25 cellular contexts compared by ENCODE assay signal in the genomic region with DNA sequence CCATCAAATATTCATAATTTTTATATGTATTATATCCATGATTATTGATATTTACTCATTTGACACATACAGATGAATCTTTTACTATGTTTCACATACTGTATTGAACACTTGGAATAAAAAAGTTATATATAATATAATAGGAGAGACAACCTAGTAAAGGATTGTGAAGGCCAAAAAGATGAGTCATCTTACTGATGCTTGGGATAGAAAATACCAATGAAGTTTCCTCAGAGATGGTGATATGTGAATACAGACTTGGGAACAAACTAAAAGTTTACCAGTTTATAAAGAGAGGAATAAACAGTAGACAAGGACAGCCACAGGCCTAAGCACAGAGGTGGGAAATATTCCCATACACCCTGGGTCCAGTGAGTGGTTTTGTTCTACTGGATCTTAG.
"Had no signal": no experiment of that assay in that cellular context is flagged by ENCODE, and none has a peak within 500 bp of the region (broad histone marks: within the 10 kb centered on the region; RNA-seq: fewer than 3 reads in every experiment).

No MANE protein-coding gene starts in this region.

- DNase-seq: activated CD4-positive, alpha-beta T cell treated with anti-CD3 and anti-CD28 coated beads, Interleukin-2, amount 10 ng/mL, durations not matched to agents 24 days and 14 days; activated CD8-positive, alpha-beta memory T cell treated with anti-CD3 and anti-CD28 coated beads, Interleukin-2, amount 10 ng/mL, durations not matched to agents 7 days and 5 days; activated CD8-positive, alpha-beta T cell treated with anti-CD3 and anti-CD28 coated beads for 36 hours; activated gamma-delta T cell; activated T-cell treated with anti-CD3 and anti-CD28 coated beads for 4 hours; cerebellar nuclear complex; effector CD8-positive, alpha-beta T cell; esophagus squamous epithelium; foreskin keratinocyte; left lung; midbrain; natural killer cell; spleen; stimulated activated CD4-positive, alpha-beta T cell treated with anti-CD3 and anti-CD28 coated beads, Interleukin-4, amount 100 ng/mL, for 24 hours; stimulated activated naive CD4-positive, alpha-beta T cell treated with Interleukin-2 at 50 U/mL for 16 hours had no signal

- H3K4me1 ChIP-seq: ascending aorta, esophagus squamous epithelium, foreskin keratinocyte, left lung, right atrium auricular region, spleen, vagina had no signal

- H3K27me3 ChIP-seq: ascending aorta, esophagus squamous epithelium, foreskin keratinocyte, left lung, right atrium auricular region, spleen, vagina had no signal

- H3K4me3 Mint-ChIP-seq: activated CD4-positive, alpha-beta T cell treated with anti-CD3 and anti-CD28 coated beads, Interleukin-2, amount 10 ng/mL, durations not matched to agents 24 days and 14 days; activated CD8-positive, alpha-beta memory T cell treated with anti-CD3 and anti-CD28 coated beads, Interleukin-2, amount 10 ng/mL, durations not matched to agents 7 days and 5 days; activated CD8-positive, alpha-beta T cell treated with anti-CD3 and anti-CD28 coated beads for 36 hours; activated naive CD4-positive, alpha-beta T cell treated with anti-CD3 and anti-CD28 coated beads, Interleukin-2, amount 50 U/mL, for 24 hours; activated T-helper 1 cell treated with anti-CD3 and anti-CD28 coated beads, Interleukin-12 subunit alpha, Interleukin-12 subunit beta, Interleukin-2, Interleukin-4 antibody, amounts not matched to agents 30 ng/mL and 10 ng/mL and 1 ng/mL, durations not matched to agents 14 hours and 24 hours and 36 hours; dendritic cell treated with granulocyte-macrophage colony-stimulating factor and Interleukin-4, amounts not matched to agents 40 ng/mL and 50 ng/mL, for 4 days; natural killer cell; type B pancreatic cell had no signal

- ATAC-seq: activated CD4-positive, CD25-positive, alpha-beta regulatory T cell treated with anti-CD3 and anti-CD28 coated beads, Interleukin-2, amount 50 U/mL, for 24 hours; activated CD8-positive, alpha-beta memory T cell treated with anti-CD3 and anti-CD28 coated beads, Interleukin-2, amount 10 ng/mL, durations not matched to agents 7 days and 5 days; activated CD8-positive, alpha-beta T cell treated with anti-CD3 and anti-CD28 coated beads for 36 hours; foreskin keratinocyte; left lung; natural killer cell had no signal

- H3K27ac ChIP-seq: ascending aorta, esophagus squamous epithelium, foreskin keratinocyte, left lung, right atrium auricular region, spleen, thoracic aorta, vagina had no signal

- H3K4me3 ChIP-seq: ascending aorta, esophagus squamous epithelium, left lung, right atrium auricular region, spleen, thoracic aorta, vagina had no signal

- H3K4me1 Mint-ChIP-seq: activated CD4-positive, alpha-beta T cell treated with anti-CD3 and anti-CD28 coated beads, Interleukin-2, amount 10 ng/mL, durations not matched to agents 24 days and 14 days; activated CD8-positive, alpha-beta memory T cell treated with anti-CD3 and anti-CD28 coated beads, Interleukin-2, amount 10 ng/mL, durations not matched to agents 7 days and 5 days; activated naive CD4-positive, alpha-beta T cell treated with anti-CD3 and anti-CD28 coated beads, Interleukin-2, amount 50 U/mL, for 24 hours; natural killer cell had no signal

- H3K9me3 ChIP-seq: ascending aorta, esophagus squamous epithelium, right atrium auricular region, thoracic aorta, vagina had no signal

- H3K27me3 Mint-ChIP-seq: activated CD4-positive, alpha-beta T cell treated with anti-CD3 and anti-CD28 coated beads, Interleukin-2, amount 10 ng/mL, durations not matched to agents 24 days and 14 days; activated CD8-positive, alpha-beta memory T cell treated with anti-CD3 and anti-CD28 coated beads, Interleukin-2, amount 10 ng/mL, durations not matched to agents 7 days and 5 days; activated CD8-positive, alpha-beta T cell treated with anti-CD3 and anti-CD28 coated beads for 36 hours; activated naive CD4-positive, alpha-beta T cell treated with anti-CD3 and anti-CD28 coated beads, Interleukin-2, amount 50 U/mL, for 24 hours; dendritic cell treated with granulocyte-macrophage colony-stimulating factor and Interleukin-4, amounts not matched to agents 40 ng/mL and 50 ng/mL, for 4 days; progenitor cell of endocrine pancreas; type B pancreatic cell had no signal

- H3K36me3 Mint-ChIP-seq: activated CD8-positive, alpha-beta memory T cell treated with anti-CD3 and anti-CD28 coated beads, Interleukin-2, amount 10 ng/mL, durations not matched to agents 7 days and 5 days; activated naive CD4-positive, alpha-beta T cell treated with anti-CD3 and anti-CD28 coated beads, Interleukin-2, amount 50 U/mL, for 24 hours; natural killer cell; type B pancreatic cell had no signal

- H3K27ac Mint-ChIP-seq: activated CD4-positive, alpha-beta T cell treated with anti-CD3 and anti-CD28 coated beads, Interleukin-2, amount 10 ng/mL, durations not matched to agents 24 days and 14 days; activated CD8-positive, alpha-beta memory T cell treated with anti-CD3 and anti-CD28 coated beads, Interleukin-2, amount 10 ng/mL, durations not matched to agents 7 days and 5 days; activated CD8-positive, alpha-beta T cell treated with anti-CD3 and anti-CD28 coated beads for 36 hours; activated naive CD4-positive, alpha-beta T cell treated with anti-CD3 and anti-CD28 coated beads, Interleukin-2, amount 50 U/mL, for 24 hours; activated T-helper 1 cell treated with anti-CD3 and anti-CD28 coated beads, Interleukin-12 subunit alpha, Interleukin-12 subunit beta, Interleukin-2, Interleukin-4 antibody, amounts not matched to agents 30 ng/mL and 10 ng/mL and 1 ng/mL, durations not matched to agents 14 hours and 24 hours and 36 hours; dendritic cell treated with granulocyte-macrophage colony-stimulating factor and Interleukin-4, amounts not matched to agents 40 ng/mL and 50 ng/mL, for 4 days; natural killer cell; progenitor cell of endocrine pancreas; type B pancreatic cell had no signal

- H3K36me3 ChIP-seq: ascending aorta, esophagus squamous epithelium, left lung, right atrium auricular region, spleen, thoracic aorta, vagina had no signal
